Comparison of ENCODE assay signal across 18 cellular contexts in the genomic region with DNA sequence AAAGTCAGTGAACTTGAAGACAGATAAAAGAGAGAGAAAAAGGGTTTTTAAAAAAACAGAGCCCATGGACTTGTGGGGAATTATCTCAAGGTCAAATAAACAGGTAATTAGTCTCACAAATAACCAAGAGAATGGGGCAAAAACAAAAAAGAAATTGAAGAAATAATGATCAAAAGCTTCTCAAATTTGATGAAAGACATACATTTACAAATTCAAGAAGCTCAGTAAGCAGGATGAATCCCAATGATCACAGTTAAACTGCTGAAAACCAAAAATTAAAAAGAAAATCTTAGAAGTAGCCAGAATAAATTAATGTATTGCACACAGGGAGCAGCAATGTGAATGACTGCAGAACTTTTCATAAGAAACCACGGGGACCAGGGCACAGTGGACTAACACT.
"Had no signal": no experiment of that assay in that cellular context is flagged by ENCODE, and none has a peak within 500 bp of the region (broad histone marks: within the 10 kb centered on the region; RNA-seq: fewer than 3 reads in every experiment).

No MANE protein-coding gene starts in this region.

- H3K36me3 ChIP-seq: ovary had no signal

- H3K4me3 Mint-ChIP-seq: activated naive CD8-positive, alpha-beta T cell treated with anti-CD3 and anti-CD28 coated beads, Interleukin-2, amount 10 ng/mL, durations not matched to agents 7 days and 5 days; nephron; stimulated activated naive CD8-positive, alpha-beta T cell treated with anti-CD3 and anti-CD28 coated beads, Interleukin-15, Interleukin-2, amounts not matched to agents 100 ng/mL and 50 ng/mL, for 24 hours had no signal

- H3K27me3 Mint-ChIP-seq: activated naive CD8-positive, alpha-beta T cell treated with anti-CD3 and anti-CD28 coated beads, Interleukin-2, amount 10 ng/mL, durations not matched to agents 7 days and 5 days; stimulated activated naive CD8-positive, alpha-beta T cell treated with anti-CD3 and anti-CD28 coated beads, Interleukin-15, Interleukin-2, amounts not matched to agents 100 ng/mL and 50 ng/mL, for 24 hours had no signal

- H3K27ac ChIP-seq: heart left ventricle, ovary, thyroid gland had no signal

- H3K27me3 ChIP-seq: heart left ventricle, neutrophil, ovary, thyroid gland had no signal

- H3K9me3 ChIP-seq: neutrophil, ovary, thyroid gland had no signal

- H3K9me3 Mint-ChIP-seq: stimulated activated naive CD8-positive, alpha-beta T cell treated with anti-CD3 and anti-CD28 coated beads, Interleukin-15, Interleukin-2, amounts not matched to agents 100 ng/mL and 50 ng/mL, for 24 hours had no signal

- ATAC-seq: heart left ventricle, left cardiac atrium, right cardiac atrium had no signal

- H3K4me3 ChIP-seq: heart left ventricle, ovary, thyroid gland had no signal

- H3K27ac Mint-ChIP-seq: nephron had no signal

- DNase-seq: activated CD4-positive, alpha-beta T cell treated with anti-CD3 and anti-CD28 coated beads for 4 hours; activated CD4-positive, alpha-beta T cell treated with anti-CD3 and anti-CD28 coated beads, Interleukin-2, amount 50 U/mL, for 48 hours; activated naive CD8-positive, alpha-beta T cell treated with anti-CD3 and anti-CD28 coated beads, Interleukin-2, amount 10 ng/mL, durations not matched to agents 7 days and 5 days; cortex of kidney; heart left ventricle; islet precursor cell; left cardiac atrium; midbrain; ovary; right cardiac atrium; stimulated activated CD4-positive, alpha-beta T cell treated with anti-CD3 and anti-CD28 coated beads, Interleukin-12 subunit alpha, Interleukin-12 subunit beta, amount 100 ng/mL, for 4 hours; stimulated activated CD4-positive, alpha-beta T cell treated with anti-CD3 and anti-CD28 coated beads, Interleukin-4, amount 100 ng/mL, for 4 hours; substantia nigra; T-helper 9 cell; thyroid gland had no signal
